In genomic region chr10:63520463-63521388, GRCh38 we compare ENCODE assay signal across 1 cellular context.
TF ChIP-seq lines count a peak whose summit lies in the region.

No MANE protein-coding gene starts in this region.

TF ChIP-seq in K562, 482 proteins besides CTCF, POLR2A, EP300 and RAD21 (continued from another document and continues in another):
- TF ChIP-seq TSHZ1 (CRISPR knock-in tag; IDR thresholded peaks at IDR 0.05) (no peak), TCFL5 (CRISPR knock-in tag; conservative IDR thresholded peaks at IDR 0.05) (no peak), SIN3B (IDR thresholded peaks at IDR 0.05; ENCODE audit: low read depth) (no peak), GABPB1 (CRISPR knock-in tag; IDR thresholded peaks at IDR 0.05) (peak; percentile 80), SRSF9 (IDR thresholded peaks at IDR 0.05; ENCODE audit: borderline replicate concordance, low read depth, low read length) (no peak), ATF1 (CRISPR knock-in tag; IDR thresholded peaks at IDR 0.05) (no peak), ATF1 (tag; IDR thresholded peaks at IDR 0.05) (peak; percentile 52), SMAD1 (IDR thresholded peaks at IDR 0.05; ENCODE audit: low read depth, low read length, partially characterized antibody) (no peak), SP1 (CRISPR knock-in tag; IDR thresholded peaks at IDR 0.05) (no peak), RREB1 (CRISPR knock-in tag; IDR thresholded peaks at IDR 0.05) (no peak), COPS2 (conservative IDR thresholded peaks at IDR 0.05) (no peak), DEAF1 (CRISPR knock-in tag; IDR thresholded peaks at IDR 0.05) (no peak), SAP30 (IDR thresholded peaks at IDR 0.05; ENCODE audit: borderline replicate concordance, insufficient read depth, low read depth, low read length, poor library complexity, severe bottlenecking) (no peak), IRF1 (CRISPR knock-in tag; IDR thresholded peaks at IDR 0.05; ENCODE audit: borderline replicate concordance) (0 out of 2 replicates have a peak, but pooled peaks have one; percentile 70), KLF10 (CRISPR knock-in tag; IDR thresholded peaks at IDR 0.05) (no peak), NR2C1 (IDR thresholded peaks at IDR 0.05) (no peak), NR2C1 (tag; IDR thresholded peaks at IDR 0.05) (no peak), ZNF561 (CRISPR knock-in tag; conservative IDR thresholded peaks at IDR 0.05) (no peak), ZNF507 (tag; conservative IDR thresholded peaks at IDR 0.05) (no peak), MXD1 (CRISPR knock-in tag; IDR thresholded peaks at IDR 0.05; ENCODE audit: borderline replicate concordance, poor library complexity, severe bottlenecking) (no peak), BDP1 (IDR thresholded peaks at IDR 0.05; ENCODE audit: insufficient read depth, insufficient read length) (no peak), FOSL1 (tag; conservative IDR thresholded peaks at IDR 0.05) (no peak), E2F6 (IDR thresholded peaks at IDR 0.05; ENCODE audit: borderline replicate concordance in 1 of 2, extremely low read depth in 1 of 2, insufficient read depth in 1 of 2, insufficient read length in 1 of 2, low read depth in 1 of 2, low read length in 1 of 2, poor library complexity in 1 of 2, severe bottlenecking in 1 of 2) (peak; percentile 64 to 95), ZNF253 (CRISPR knock-in tag; conservative IDR thresholded peaks at IDR 0.05) (no peak), ZNF133 (CRISPR knock-in tag; IDR thresholded peaks at IDR 0.05) (no peak), TBL1XR1 (IDR thresholded peaks at IDR 0.05; ENCODE audit: low read length in 2 of 2) (no peak), HNRNPUL1 (IDR thresholded peaks at IDR 0.05; ENCODE audit: low read length) (no peak), SRF (CRISPR knock-in tag; IDR thresholded peaks at IDR 0.05) (no peak), ZBTB2 (IDR thresholded peaks at IDR 0.05) (no peak), PRPF4 (IDR thresholded peaks at IDR 0.05; ENCODE audit: insufficient read depth, low read depth, low read length, poor library complexity, severe bottlenecking) (no peak), HNRNPLL (IDR thresholded peaks at IDR 0.05; ENCODE audit: low read depth, low read length, poor library complexity, severe bottlenecking) (no peak), ZNF280B (CRISPR knock-in tag; IDR thresholded peaks at IDR 0.05) (peak; percentile 74; the same call in 1 of the 2 replicates), IRF9 (tag; IDR thresholded peaks at IDR 0.05) (no peak), ZNF644 (tag; IDR thresholded peaks at IDR 0.05; ENCODE audit: low read depth) (no peak), SP2 (IDR thresholded peaks at IDR 0.05; ENCODE audit: extremely low read depth, low read depth, low read length, poor library complexity, severe bottlenecking) (no peak), KDM1A (IDR thresholded peaks at IDR 0.05) (no peak), CBFA2T3 (IDR thresholded peaks at IDR 0.05) (no peak), CBX1 (IDR thresholded peaks at IDR 0.05; ENCODE audit: low read depth) (0 out of 2 replicates have a peak, but pooled peaks have one; percentile 89), IRF2 (CRISPR knock-in tag; IDR thresholded peaks at IDR 0.05) (no peak), SMARCA5 (IDR thresholded peaks at IDR 0.05) (no peak), ARID3A (IDR thresholded peaks at IDR 0.05; ENCODE audit: borderline replicate concordance, low read depth, low read length) (no peak), ZNF124 (CRISPR knock-in tag; IDR thresholded peaks at IDR 0.05) (no peak), MCM3 (IDR thresholded peaks at IDR 0.05) (no peak), NELFE (IDR thresholded peaks at IDR 0.05; ENCODE audit: insufficient read depth, insufficient read length) (no peak), ZFP1 (CRISPR knock-in tag; IDR thresholded peaks at IDR 0.05) (no peak), ZNF764 (CRISPR knock-in tag; IDR thresholded peaks at IDR 0.05; ENCODE audit: low read depth) (no peak), RBM22 (IDR thresholded peaks at IDR 0.05; ENCODE audit: low read depth, low read length, poor library complexity, severe bottlenecking) (no peak), HSF4 (CRISPR knock-in tag; IDR thresholded peaks at IDR 0.05; ENCODE audit: borderline replicate concordance) (no peak), NFATC3 (IDR thresholded peaks at IDR 0.05) (no peak), NUFIP1 (IDR thresholded peaks at IDR 0.05; ENCODE audit: partially characterized antibody) (no peak), MCM2 (IDR thresholded peaks at IDR 0.05; ENCODE audit: low read depth) (no peak)
